In genomic region chr6:112253842-112254816, GRCh38 we compare ENCODE assay signal across 1 cellular context.
TF ChIP-seq lines count a peak whose summit lies in the region.

A gene with protein sequence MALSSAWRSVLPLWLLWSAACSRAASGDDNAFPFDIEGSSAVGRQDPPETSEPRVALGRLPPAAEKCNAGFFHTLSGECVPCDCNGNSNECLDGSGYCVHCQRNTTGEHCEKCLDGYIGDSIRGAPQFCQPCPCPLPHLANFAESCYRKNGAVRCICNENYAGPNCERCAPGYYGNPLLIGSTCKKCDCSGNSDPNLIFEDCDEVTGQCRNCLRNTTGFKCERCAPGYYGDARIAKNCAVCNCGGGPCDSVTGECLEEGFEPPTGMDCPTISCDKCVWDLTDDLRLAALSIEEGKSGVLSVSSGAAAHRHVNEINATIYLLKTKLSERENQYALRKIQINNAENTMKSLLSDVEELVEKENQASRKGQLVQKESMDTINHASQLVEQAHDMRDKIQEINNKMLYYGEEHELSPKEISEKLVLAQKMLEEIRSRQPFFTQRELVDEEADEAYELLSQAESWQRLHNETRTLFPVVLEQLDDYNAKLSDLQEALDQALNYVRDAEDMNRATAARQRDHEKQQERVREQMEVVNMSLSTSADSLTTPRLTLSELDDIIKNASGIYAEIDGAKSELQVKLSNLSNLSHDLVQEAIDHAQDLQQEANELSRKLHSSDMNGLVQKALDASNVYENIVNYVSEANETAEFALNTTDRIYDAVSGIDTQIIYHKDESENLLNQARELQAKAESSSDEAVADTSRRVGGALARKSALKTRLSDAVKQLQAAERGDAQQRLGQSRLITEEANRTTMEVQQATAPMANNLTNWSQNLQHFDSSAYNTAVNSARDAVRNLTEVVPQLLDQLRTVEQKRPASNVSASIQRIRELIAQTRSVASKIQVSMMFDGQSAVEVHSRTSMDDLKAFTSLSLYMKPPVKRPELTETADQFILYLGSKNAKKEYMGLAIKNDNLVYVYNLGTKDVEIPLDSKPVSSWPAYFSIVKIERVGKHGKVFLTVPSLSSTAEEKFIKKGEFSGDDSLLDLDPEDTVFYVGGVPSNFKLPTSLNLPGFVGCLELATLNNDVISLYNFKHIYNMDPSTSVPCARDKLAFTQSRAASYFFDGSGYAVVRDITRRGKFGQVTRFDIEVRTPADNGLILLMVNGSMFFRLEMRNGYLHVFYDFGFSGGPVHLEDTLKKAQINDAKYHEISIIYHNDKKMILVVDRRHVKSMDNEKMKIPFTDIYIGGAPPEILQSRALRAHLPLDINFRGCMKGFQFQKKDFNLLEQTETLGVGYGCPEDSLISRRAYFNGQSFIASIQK (N-terminal part only) (minus strand): TSS chr6:112254567. CDS start chr6:112254150, 417 bp downstream.

TF ChIP-seq in IMR-90, 13 proteins besides CTCF, POLR2A, EP300 and RAD21:
- TF ChIP-seq MXI1 (IDR thresholded peaks at IDR 0.05; ENCODE audit: borderline replicate concordance, low read depth, low read length) (peak; percentile 31; the same call in 1 of the 2 replicates), USF2 (IDR thresholded peaks at IDR 0.05; ENCODE audit: low read depth, low read length) (no peak), MAZ (IDR thresholded peaks at IDR 0.05; ENCODE audit: borderline replicate concordance, low read depth, low read length) (peak; percentile 34; the same call in 1 of the 2 replicates), CHD1 (IDR thresholded peaks at IDR 0.05; ENCODE audit: low read depth, low read length) (no peak; the same call in 1 of the 2 replicates)
